Comparison of ENCODE assay signal across 15 cellular contexts in the genomic region with DNA sequence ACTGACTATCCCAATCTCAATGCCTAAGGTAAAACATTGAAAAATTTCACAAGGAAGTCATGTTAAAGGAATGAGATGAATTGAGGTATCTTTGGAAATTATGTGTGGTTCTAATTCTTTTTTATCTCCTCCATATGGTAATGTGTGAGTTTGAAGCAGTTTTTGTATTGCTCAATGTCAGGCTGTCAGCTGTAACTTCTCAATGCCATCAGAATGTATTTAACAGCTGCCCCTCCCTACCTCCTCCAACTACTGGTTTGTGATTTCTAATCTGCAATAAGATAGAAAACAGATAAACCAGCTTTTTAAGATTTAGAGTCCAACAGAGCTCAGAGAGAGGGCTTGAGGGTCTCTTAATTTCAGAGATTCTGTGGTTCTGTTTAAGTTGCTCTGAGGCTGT.
A peak's percentile ranks its signal among the peaks of the same experiment; 100 is the strongest.
DNase-seq lines count a peak whose midpoint lies in the region; TF ChIP-seq lines count a peak whose summit lies in the region.
"Had no signal": no experiment of that assay in that cellular context is flagged by ENCODE, and none has a peak within 500 bp of the region (broad histone marks: within the 10 kb centered on the region; RNA-seq: fewer than 3 reads in every experiment).

No MANE protein-coding gene starts in this region.

- H3K4me1 ChIP-seq in OCI-LY1 (ENCODE audit: insufficient read depth, low read length, severe bottlenecking) (no peaks in the 10 kb centered on the region), mesenchymal stem cell (ENCODE audit: control insufficient read depth, insufficient read depth, low read depth, low read length) (no peaks in the 10 kb centered on the region)
- H3K4me1 ChIP-seq: adrenal gland, right atrium auricular region, upper lobe of left lung had no signal

- H2AK5ac ChIP-seq in mesenchymal stem cell (ENCODE audit: low read length, severe bottlenecking) = no peak overlapping the region

- no peak overlapping the region for H4K8ac ChIP-seq in mesenchymal stem cell (ENCODE audit: low read length)

- H2BK12ac ChIP-seq in mesenchymal stem cell (ENCODE audit: low read length in 2 of 2) = no peak overlapping the region

- H4K20me1 ChIP-seq in OCI-LY1 (ENCODE audit: insufficient read depth, low read length) = no peaks in the 10 kb centered on the region

- H3K79me1 ChIP-seq in mesenchymal stem cell (replicated peaks; ENCODE audit: low read length, poor library complexity, severe bottlenecking) = no peaks in the 10 kb centered on the region

- no peaks in the 10 kb centered on the region for H3F3A ChIP-seq in OCI-LY1 (ENCODE audit: insufficient read depth, low read length)

- H3K23ac ChIP-seq in mesenchymal stem cell (ENCODE audit: low read length in 2 of 2) = no peak overlapping the region

- H3K4ac ChIP-seq in mesenchymal stem cell (ENCODE audit: low read depth in 1 of 2, low read length in 2 of 2) = no peak overlapping the region

- no peak overlapping the region for H3K14ac ChIP-seq in mesenchymal stem cell (ENCODE audit: low read length in 2 of 2)

- no peak overlapping the region for H2BK120ac ChIP-seq in mesenchymal stem cell (ENCODE audit: low read depth, low read length)

- H3K4me3 ChIP-seq in OCI-LY1 (ENCODE audit: low read depth, low read length, poor library complexity, severe bottlenecking) = no peak overlapping the region
- H3K4me3 ChIP-seq in choroid plexus epithelial cell (ENCODE audit: low read depth, low read length) = no peak overlapping the region
- no peak overlapping the region for H3K4me3 ChIP-seq in mesenchymal stem cell (ENCODE audit: insufficient read depth in 1 of 2, low read depth in 1 of 2, low read length in 2 of 2)
- H3K4me3 ChIP-seq: adrenal gland, right atrium auricular region, upper lobe of left lung had no signal

- H3K36me3 ChIP-seq in OCI-LY1 (ENCODE audit: insufficient read depth, low read length) (no peaks in the 10 kb centered on the region), mesenchymal stem cell (ENCODE audit: control insufficient read depth in 1 of 2, insufficient read depth in 2 of 2, low read depth in 1 of 2, low read length in 2 of 2) (no peaks in the 10 kb centered on the region)
- H3K36me3 ChIP-seq: adrenal gland, right atrium auricular region, upper lobe of left lung had no signal

- H4K91ac ChIP-seq in mesenchymal stem cell (ENCODE audit: low read length) = no peak overlapping the region

- TF ChIP-seq CTCF in OCI-LY1 (IDR thresholded peaks at IDR 0.05; ENCODE audit: low read length) (no peak), choroid plexus epithelial cell (conservative IDR thresholded peaks at IDR 0.05; ENCODE audit: low read depth, low read length) (no peak)

- H3K79me2 ChIP-seq in OCI-LY1 (ENCODE audit: insufficient read depth, low read length) = no peaks in the 10 kb centered on the region

- DNase-seq in EH (ENCODE audit: low read depth) (peak; percentile 1), choroid plexus epithelial cell (ENCODE audit: low read depth) (peak; percentile 80), mesenchymal stem cell (peak; percentile 42), SHP77 treated with DMSO at 0.1 percent for 48 hours (lab: John Stamatoyannopoulos, UW) (no peak), SW480 (ENCODE audit: low spot score) (no peak), G401 (ENCODE audit: low spot score) (no peak)
- DNase-seq in activated effector memory CD4-positive, alpha-beta T cell treated with Interleukin-2 at 50 U/mL for 16 hours = no peak
- DNase-seq: adrenal gland; NCI-H1048; NCI-H524 treated with DMSO at 0.1 percent for 48 hours; nucleus accumbens; stimulated activated naive CD4-positive, alpha-beta T cell treated with Interleukin-2 at 50 U/mL for 16 hours; upper lobe of left lung had no signal

- in situ Hi-C loops in G401 (cut with HindIII; ENCODE audit: low sequenced_read_pairs) = no loop called here

- no peak overlapping the region for H2BK5ac ChIP-seq in mesenchymal stem cell (ENCODE audit: low read depth, low read length, poor library complexity, severe bottlenecking)

- H3K4me2 ChIP-seq in OCI-LY1 (ENCODE audit: low read length) (no peak overlapping the region), mesenchymal stem cell (ENCODE audit: low read length, poor library complexity, severe bottlenecking) (no peak overlapping the region)

- no peak overlapping the region for H2BK15ac ChIP-seq in mesenchymal stem cell (ENCODE audit: low read depth, poor library complexity, severe bottlenecking)

- H3K9ac ChIP-seq in OCI-LY1 (ENCODE audit: low read length) (no peak overlapping the region), mesenchymal stem cell (ENCODE audit: low read length) (no peak overlapping the region)

- H3K18ac ChIP-seq in mesenchymal stem cell (ENCODE audit: low read depth in 1 of 2, low read length in 2 of 2) = no peak overlapping the region

- H3K27me3 ChIP-seq in OCI-LY1 (ENCODE audit: insufficient read depth, low read length) (no peaks in the 10 kb centered on the region), mesenchymal stem cell (ENCODE audit: control insufficient read depth in 1 of 2, insufficient read depth in 1 of 2, low read length in 2 of 2) (no peaks in the 10 kb centered on the region)
- H3K27me3 ChIP-seq: adrenal gland, right atrium auricular region, upper lobe of left lung had no signal

- H2AFZ ChIP-seq in OCI-LY1 (ENCODE audit: low read length) = peak overlapping the region; percentile 85; the same call in 1 of the 2 replicates
- no peak overlapping the region for H2AFZ ChIP-seq in mesenchymal stem cell (ENCODE audit: low read depth, low read length)

- H3K9me3 ChIP-seq in OCI-LY1 (ENCODE audit: low read length) (0 out of 2 replicates have a peak, but pooled peaks cover 5% of the 10 kb centered on the region), mesenchymal stem cell (ENCODE audit: control insufficient read depth, low read length) (peaks cover 3% of the 10 kb centered on the region)
- H3K9me3 ChIP-seq: adrenal gland, right atrium auricular region had no signal

- H3K27ac ChIP-seq in OCI-LY1 (ENCODE audit: low read depth, low read length, poor library complexity, severe bottlenecking) (no peak overlapping the region), mesenchymal stem cell (ENCODE audit: low read length, poor library complexity, severe bottlenecking) (no peak overlapping the region)
- H3K27ac ChIP-seq: adrenal gland, right atrium auricular region, upper lobe of left lung had no signal

- no peaks in the 10 kb centered on the region; the same call in 1 of the 2 replicates for H3K9me2 ChIP-seq in OCI-LY1 (ENCODE audit: low read depth, low read length)

Comparison
In these comparisons a context has a peak if more than half of its experiments do, and no peak if none do; other contexts are left out.
1. DNase-seq: peak in EH (single experiment), choroid plexus epithelial cell (single experiment) and mesenchymal stem cell (single experiment); none in SHP77 treated with DMSO at 0.1 percent for 48 hours (single experiment), SW480 (single experiment), activated effector memory CD4-positive, alpha-beta T cell treated with Interleukin-2 at 50 U/mL for 16 hours (single experiment) and G401 (single experiment).